In genomic region chr7:208128-208673, GRCh38 we compare ENCODE assay signal across 23 cellular contexts. TPM values are rescaled to one million over a fixed set of nuclear protein-coding genes. Genes with fewer than 3 reads are reported as not detected.
A peak's percentile ranks its signal among the peaks of the same experiment; 100 is the strongest.
DNase-seq lines count a peak whose midpoint lies in the region; FAIRE-seq and TF ChIP-seq lines count a peak whose summit lies in the region.
"Had no signal": no experiment of that assay in that cellular context is flagged by ENCODE, and none has a peak within 500 bp of the region (broad histone marks: within the 10 kb centered on the region; RNA-seq: fewer than 3 reads in every experiment).

No MANE protein-coding gene starts in this region.

- H3K4me3 ChIP-seq in AG04450 (ENCODE audit: low read depth, low read length), result no peak overlapping the region
- no peak overlapping the region for H3K4me3 ChIP-seq in HEK293 (ENCODE audit: low read depth, low read length)
- no peak overlapping the region for H3K4me3 ChIP-seq in trophoblast cell (ENCODE audit: low read depth, low read length)
- H3K4me3 ChIP-seq: GM12878, SJCRH30 had no signal

- POLR2A ChIA-PET in AG04450 (lab: Yijun Ruan, JAX), result interaction anchor here (2.4 kb wide), 1 partner anchor 16 kb away, joined by 5 read pairs; the partner anchor contains the start of gene FAM20C
- POLR2A ChIA-PET in HEK293 (lab: Yijun Ruan, JAX), result no interaction called here

- no peak overlapping the region for H3K9ac ChIP-seq in trophoblast cell (ENCODE audit: low read length)
- H3K9ac ChIP-seq: KMS-11 had no signal

- no peak overlapping the region for H3K4me2 ChIP-seq in trophoblast cell (ENCODE audit: low read length)
- H3K4me2 ChIP-seq: KMS-11 had no signal

- H3K27me3 ChIP-seq in AG04450 (ENCODE audit: control insufficient read depth, insufficient read depth, low read length) (no peaks in the 10 kb centered on the region), trophoblast cell (ENCODE audit: insufficient read depth, low read length) (no peaks in the 10 kb centered on the region)
- H3K27me3 ChIP-seq: SJCRH30 had no signal

- no peak overlapping the region for H3K18ac ChIP-seq in trophoblast cell (ENCODE audit: low read length)

- no peak overlapping the region for H4K8ac ChIP-seq in trophoblast cell (ENCODE audit: low read depth, low read length)

- H3K4ac ChIP-seq in trophoblast cell (ENCODE audit: low read depth, low read length), result no peak overlapping the region

- no peak overlapping the region for H2AFZ ChIP-seq in trophoblast cell (ENCODE audit: insufficient read depth, low read length, poor library complexity)

- TF ChIP-seq CTCF in AG04450 (IDR thresholded peaks at IDR 0.05; ENCODE audit: low read depth, low read length), result no peak
- no peak for TF ChIP-seq CTCF in HEK293 (tag by site-specific recombination; IDR thresholded peaks at IDR 0.05)
- TF ChIP-seq CTCF in chondrocyte (IDR thresholded peaks at IDR 0.05), result peak; percentile 7
- no peak for TF ChIP-seq CTCF in neural crest cell (conservative IDR thresholded peaks at IDR 0.05)
- no peak for TF ChIP-seq CTCF in D721Med (IDR thresholded peaks at IDR 0.05; ENCODE audit: insufficient read depth, missing control alignments)

- H2AK5ac ChIP-seq in trophoblast cell (ENCODE audit: low read length), result no peak overlapping the region

- peak overlapping the region; percentile 39 for H3K27ac ChIP-seq in AG04450 (ENCODE audit: low read depth, low read length)
- no peak overlapping the region for H3K27ac ChIP-seq in HEK293 (ENCODE audit: extremely low read depth, low read depth, low read length)
- no peak overlapping the region for H3K27ac ChIP-seq in trophoblast cell (ENCODE audit: low read depth, low read length)
- H3K27ac ChIP-seq: HL-60, KMS-11, SJCRH30 had no signal

- H3K4me3 Mint-ChIP-seq in chondrocyte (ENCODE audit: unreplicated experiment) (no peak overlapping the region), neural crest cell (no peak overlapping the region)
- H3K4me3 Mint-ChIP-seq: CD4-positive, CD25-positive, alpha-beta regulatory T cell had no signal

- H3K79me1 ChIP-seq in trophoblast cell (ENCODE audit: low read length), result no peaks in the 10 kb centered on the region

- H3K4me1 ChIP-seq in HEK293 (ENCODE audit: control insufficient read depth, insufficient read depth, low read length), result no peaks in the 10 kb centered on the region
- H3K4me1 ChIP-seq in trophoblast cell (ENCODE audit: control insufficient read depth in 1 of 2, insufficient read depth in 2 of 2, low read length in 2 of 2), result no peaks in the 10 kb centered on the region
- H3K4me1 ChIP-seq: SJCRH30 had no signal

- no peak overlapping the region for H2BK12ac ChIP-seq in trophoblast cell (ENCODE audit: low read length)

- DNase-seq in AG04450 (ENCODE audit: low read depth, low spot score) (no peak), chondrocyte (ENCODE audit: low spot score) (no peak), neural crest cell (ENCODE audit: low read depth, low spot score) (no peak), trophoblast cell (no peak), D721Med (ENCODE audit: insufficient read length, low spot score) (no peak)
- DNase-seq in stimulated activated CD4-positive, alpha-beta T cell treated with anti-CD3 and anti-CD28 coated beads, Interleukin-15, amount 100 ng/mL, for 24 hours, result no peak
- no peak for DNase-seq in stimulated activated naive CD4-positive, alpha-beta T cell treated with Interleukin-2 at 50 U/mL for 16 hours (lab: John Stamatoyannopoulos, UW)
- DNase-seq: 8988T; AML-193; CD4-positive, CD25-positive, alpha-beta regulatory T cell; DMS 273 treated with DMSO at 0.1 percent for 48 hours; DMS79 treated with DMSO at 0.1 percent for 48 hours; HCEC 1CT; NCI-H1105; NCI-H2029 treated with DMSO at 0.1 percent for 48 hours; OCI-M1; SJCRH30 had no signal

- H3K36me3 ChIP-seq in HEK293 (ENCODE audit: control insufficient read depth in 2 of 2, insufficient read depth in 1 of 2, low read length in 2 of 2) (peaks cover 4 to 35% of the 10 kb centered on the region in 2 experiments; a peak in 2 of 3 replicates), trophoblast cell (ENCODE audit: control insufficient read depth in 1 of 2, insufficient read depth in 2 of 2, low read length in 2 of 2) (no peaks in the 10 kb centered on the region)
- H3K36me3 ChIP-seq: SJCRH30 had no signal

- no peak overlapping the region for H2BK5ac ChIP-seq in trophoblast cell (ENCODE audit: low read depth, low read length, poor library complexity)

- no peak overlapping the region for H4K91ac ChIP-seq in trophoblast cell (ENCODE audit: low read depth, low read length)

- H2BK120ac ChIP-seq in trophoblast cell (ENCODE audit: insufficient read depth, low read length, poor library complexity), result no peak overlapping the region

- H3K36me3 Mint-ChIP-seq in chondrocyte (ENCODE audit: low read depth) (peaks cover 15% of the 10 kb centered on the region), neural crest cell (ENCODE audit: low read depth) (peaks cover 10% of the 10 kb centered on the region)
- H3K36me3 Mint-ChIP-seq: CD4-positive, CD25-positive, alpha-beta regulatory T cell had no signal

- H3K4me1 Mint-ChIP-seq in chondrocyte (ENCODE audit: low read depth) (peaks cover 5% of the 10 kb centered on the region), neural crest cell (no peaks in the 10 kb centered on the region)
- H3K4me1 Mint-ChIP-seq: CD4-positive, CD25-positive, alpha-beta regulatory T cell had no signal

- H3K79me2 ChIP-seq in trophoblast cell (ENCODE audit: control insufficient read depth, insufficient read depth, low read length, poor library complexity), result no peaks in the 10 kb centered on the region

- H3K27ac Mint-ChIP-seq in chondrocyte (ENCODE audit: unreplicated experiment), result no peak overlapping the region
- H3K27ac Mint-ChIP-seq in neural crest cell (ENCODE audit: unreplicated experiment), result peak overlapping the region; percentile 45
- H3K27ac Mint-ChIP-seq: CD4-positive, CD25-positive, alpha-beta regulatory T cell had no signal

- no peak for FAIRE-seq in D721Med (lab: Jason Lieb, UNC)
- FAIRE-seq: GM12878, RCC 7860 had no signal

- H3K9me3 Mint-ChIP-seq in chondrocyte (ENCODE audit: low read depth), result no peaks in the 10 kb centered on the region
- no peaks in the 10 kb centered on the region for H3K9me3 Mint-ChIP-seq in neural crest cell
- H3K9me3 Mint-ChIP-seq: CD4-positive, CD25-positive, alpha-beta regulatory T cell had no signal

- H3K9me3 ChIP-seq in AG04450 (ENCODE audit: control insufficient read depth, insufficient read depth, low read length), result peaks cover 34% of the 10 kb centered on the region
- no peaks in the 10 kb centered on the region for H3K9me3 ChIP-seq in HEK293 (ENCODE audit: control insufficient read depth, insufficient read depth, low read depth, low read length)
- H3K9me3 ChIP-seq in trophoblast cell (ENCODE audit: insufficient read depth, low read depth, low read length), result peaks cover 11% of the 10 kb centered on the region
- H3K9me3 ChIP-seq: SJCRH30 had no signal

- CTCF ChIA-PET in AG04450 (lab: Charles Lee) (interaction anchor here (1.4 kb wide), 1 partner anchor 144 kb away, joined by 4 read pairs; no protein-coding TSS in a partner anchor), HEK293 (lab: Yijun Ruan, JAX) (no interaction called here)

- no peak overlapping the region for H3K23ac ChIP-seq in trophoblast cell (ENCODE audit: low read length)

- 100% methylated on average over 1 of the region's 10 CpGs for WGBS in trophoblast cell (ENCODE audit: extremely low coverage, insufficient coverage, insufficient read length)

- H3K27me3 Mint-ChIP-seq in chondrocyte (ENCODE audit: low read depth) (no peaks in the 10 kb centered on the region), neural crest cell (ENCODE audit: low read depth) (no peaks in the 10 kb centered on the region)
- H3K27me3 Mint-ChIP-seq: CD4-positive, CD25-positive, alpha-beta regulatory T cell had no signal

- H4K12ac ChIP-seq in trophoblast cell (ENCODE audit: low read depth, low read length), result no peak overlapping the region

- no peak overlapping the region for H3K14ac ChIP-seq in trophoblast cell (ENCODE audit: low read length)

TF ChIP-seq in HEK293, 187 proteins besides CTCF, POLR2A, EP300 and RAD21 (continues in another document):
- TF ChIP-seq ZBTB26 (tag by site-specific recombination; optimal IDR thresholded peaks at IDR 0.05), result no peak
- peak; percentile 49; the same call in 1 of the 2 replicates for TF ChIP-seq ZEB2 (tag by site-specific recombination; IDR thresholded peaks at IDR 0.05)
- no peak for TF ChIP-seq ZNF654 (tag by site-specific recombination; IDR thresholded peaks at IDR 0.05; ENCODE audit: low read depth)
- no peak for TF ChIP-seq OSR2 (tag by site-specific recombination; IDR thresholded peaks at IDR 0.05)

RNA-seq across cellular contexts. Expression of gene FAM20C, which starts 15.8 kb away (rescaled TPM):
- polyA plus RNA-seq in AG04450 (2011; rRNA removed), result 34.5 and 44.6 TPM in 2 replicates
- 39.0 and 42.8 TPM in 2 replicates for polyA minus RNA-seq in AG04450 (2011; rRNA and poly(A)+ RNA removed)
- total RNA-seq in chondrocyte, result 34.4 to 58.1 TPM (median 35.0 TPM) in 3 replicates
- total RNA-seq in neural crest cell, result 21.9 and 22.7 TPM in 2 replicates
- 0.24 and 0.33 TPM in 2 replicates for polyA plus RNA-seq in trophoblast cell (2013)
- total RNA-seq: CD4-positive, CD25-positive, alpha-beta regulatory T cell; HT-29 had no signal
- polyA plus RNA-seq: CD4-positive, CD25-positive, alpha-beta regulatory T cell; GM12878 had no signal
